ENCODE assay signal across 8 cellular contexts in genomic region chrX:65657013-65657426, GRCh38. TPM values are rescaled to one million over a fixed set of nuclear protein-coding genes. Genes with fewer than 3 reads are reported as not detected.
A peak's percentile ranks its signal among the peaks of the same experiment; 100 is the strongest.
DNase-seq lines count a peak whose midpoint lies in the region; ATAC-seq and TF ChIP-seq lines count a peak whose summit lies in the region.
"Not testable (repeated sequence)": the region's sequence is repeated elsewhere in the genome, so short reads cannot be mapped to it uniquely, and the experiment has no call there.

No MANE protein-coding gene starts in this region.

- peak; percentile 45 for ATAC-seq in CD4-positive, alpha-beta T cell (ENCODE audit: poor library complexity)
- ATAC-seq in HG03432 (IDR thresholded peaks at IDR 0.05; ENCODE audit: unreplicated experiment) (peak; percentile 12), T-helper 17 cell (peak; percentile 43), left ventricle myocardium superior (peak; percentile 58)
- peak; percentile 42 to 56 for ATAC-seq in activated T-cell treated with anti-CD3 and anti-CD28 coated beads, Interleukin-2, amount 50 U/mL, for 4 hours
- peak; percentile 51 to 56 for ATAC-seq in naive thymus-derived CD8-positive, alpha-beta T cell
- ATAC-seq in stimulated activated naive CD8-positive, alpha-beta T cell treated with anti-CD3 and anti-CD28 coated beads, Interleukin-15, amount 100 ng/mL, for 72 hours: peak; percentile 65

- H3K4me3 Mint-ChIP-seq in CD4-positive, alpha-beta T cell: peak overlapping the region; percentile 77
- H3K4me3 Mint-ChIP-seq in T-helper 17 cell: peak overlapping the region; percentile 89
- H3K4me3 Mint-ChIP-seq in activated T-cell treated with anti-CD3 and anti-CD28 coated beads, Interleukin-2, amount 50 U/mL, for 4 hours: peak overlapping the region; percentile 41
- H3K4me3 Mint-ChIP-seq in naive thymus-derived CD8-positive, alpha-beta T cell: peak overlapping the region; percentile 58 to 93 (median 80)
- H3K4me3 Mint-ChIP-seq in stimulated activated naive CD8-positive, alpha-beta T cell treated with anti-CD3 and anti-CD28 coated beads, Interleukin-15, amount 100 ng/mL, for 72 hours: peak overlapping the region; percentile 90 to 97

- H3K9me3 Mint-ChIP-seq in CD4-positive, alpha-beta T cell; activated T-cell treated with anti-CD3 and anti-CD28 coated beads, Interleukin-2, amount 50 U/mL, for 4 hours; naive thymus-derived CD8-positive, alpha-beta T cell; stimulated activated naive CD8-positive, alpha-beta T cell treated with anti-CD3 and anti-CD28 coated beads, Interleukin-15, amount 100 ng/mL, for 72 hours: not testable (repeated sequence)

- H3K9me3 ChIP-seq in CD4-positive, alpha-beta T cell (ENCODE audit: control insufficient read depth, low read length); T-helper 17 cell (ENCODE audit: control insufficient read depth, low read length, poor library complexity, severe bottlenecking): not testable (repeated sequence)

- H3K27me3 ChIP-seq in CD4-positive, alpha-beta T cell (ENCODE audit: control insufficient read depth, insufficient read depth, low read length): not testable (repeated sequence)

- H3K27me3 Mint-ChIP-seq in CD4-positive, alpha-beta T cell; T-helper 17 cell; activated T-cell treated with anti-CD3 and anti-CD28 coated beads, Interleukin-2, amount 50 U/mL, for 4 hours (ENCODE audit: low read depth); naive thymus-derived CD8-positive, alpha-beta T cell; stimulated activated naive CD8-positive, alpha-beta T cell treated with anti-CD3 and anti-CD28 coated beads, Interleukin-15, amount 100 ng/mL, for 72 hours: not testable (repeated sequence)

- CTCF ChIA-PET in CD4-positive, alpha-beta T cell (lab: Charles Lee): interaction anchor here (2.0 kb wide), 1 partner anchor 10 kb away, joined by 5 read pairs; the partner anchor contains the start of gene MSN

- H3K4me1 Mint-ChIP-seq in CD4-positive, alpha-beta T cell (ENCODE audit: low read depth): peaks cover 43% of the 10 kb centered on the region
- H3K4me1 Mint-ChIP-seq in T-helper 17 cell: peaks cover 19% of the 10 kb centered on the region
- peaks cover 36% of the 10 kb centered on the region for H3K4me1 Mint-ChIP-seq in activated T-cell treated with anti-CD3 and anti-CD28 coated beads, Interleukin-2, amount 50 U/mL, for 4 hours (ENCODE audit: low read depth)
- peaks cover 18 to 40% (median 34%) of the 10 kb centered on the region in 4 donors for H3K4me1 Mint-ChIP-seq in naive thymus-derived CD8-positive, alpha-beta T cell
- peaks cover 42% of the 10 kb centered on the region for H3K4me1 Mint-ChIP-seq in stimulated activated naive CD8-positive, alpha-beta T cell treated with anti-CD3 and anti-CD28 coated beads, Interleukin-15, amount 100 ng/mL, for 72 hours

- not testable (repeated sequence) for H3K27ac ChIP-seq in CD4-positive, alpha-beta T cell (ENCODE audit: low read depth, low read length)

- intact Hi-C loops in CD4-positive, alpha-beta T cell (cut with DNase I, micrococcal nuclease); left ventricle myocardium superior (cut with micrococcal nuclease): not testable (repeated sequence)

- not testable (repeated sequence) for H3K36me3 Mint-ChIP-seq in CD4-positive, alpha-beta T cell (ENCODE audit: low read depth); T-helper 17 cell (ENCODE audit: low read depth); activated T-cell treated with anti-CD3 and anti-CD28 coated beads, Interleukin-2, amount 50 U/mL, for 4 hours (ENCODE audit: insufficient read depth); naive thymus-derived CD8-positive, alpha-beta T cell

- DNase-seq in CD4-positive, alpha-beta T cell; T-helper 17 cell; activated T-cell treated with anti-CD3 and anti-CD28 coated beads, Interleukin-2, amount 50 U/mL, for 4 hours; left ventricle myocardium superior; naive thymus-derived CD8-positive, alpha-beta T cell; stimulated activated naive CD8-positive, alpha-beta T cell treated with anti-CD3 and anti-CD28 coated beads, Interleukin-15, amount 100 ng/mL, for 72 hours: not testable (repeated sequence)
- DNase-seq in amniotic epithelial cell (ENCODE audit: low read depth): peak; percentile 12

- H3K27ac Mint-ChIP-seq in CD4-positive, alpha-beta T cell: peak overlapping the region; percentile 78
- peak overlapping the region; percentile 98 for H3K27ac Mint-ChIP-seq in T-helper 17 cell
- peak overlapping the region; percentile 85 to 98 (median 93) for H3K27ac Mint-ChIP-seq in naive thymus-derived CD8-positive, alpha-beta T cell
- H3K27ac Mint-ChIP-seq in stimulated activated naive CD8-positive, alpha-beta T cell treated with anti-CD3 and anti-CD28 coated beads, Interleukin-15, amount 100 ng/mL, for 72 hours: peak overlapping the region; percentile 99 to 100

- TF ChIP-seq CTCF in CD4-positive, alpha-beta T cell (IDR thresholded peaks at IDR 0.05): not testable (repeated sequence)

- POLR2A ChIA-PET in CD4-positive, alpha-beta T cell (lab: Charles Lee): interaction anchor here (1.3 to 3.3 kb wide), 2 partner anchors 12 to 56 kb away, joined by 6 to 12 read pairs; no protein-coding TSS in a partner anchor
- POLR2A ChIA-PET in naive thymus-derived CD8-positive, alpha-beta T cell (lab: Charles Lee): interaction anchor here (1.1 to 4.8 kb wide), 3 partner anchors 8 to 55 kb away, joined by 3 to 24 read pairs (median 7); partner anchors contain the start of gene MSN

RNA-seq across cellular contexts. Expression of gene MSN, which starts 10.4 kb away (rescaled TPM):
- total RNA-seq in CD4-positive, alpha-beta T cell: 100 to 1,000 TPM; 268 to 273 TPM
- total RNA-seq in T-helper 17 cell (100 to 1,000 TPM; 344 to 390 TPM), left ventricle myocardium superior (91.2 TPM)
- 100 to 1,000 TPM; 403 to 452 (median 429) TPM for total RNA-seq in activated T-cell treated with anti-CD3 and anti-CD28 coated beads, Interleukin-2, amount 50 U/mL, for 4 hours
- 100 to 1,000 TPM; 298 to 315 TPM for total RNA-seq in naive thymus-derived CD8-positive, alpha-beta T cell
- polyA plus RNA-seq in naive thymus-derived CD8-positive, alpha-beta T cell: 100 to 1,000 TPM; 467 to 552 (median 518) TPM

Comparison
In these comparisons a context has a peak if more than half of its experiments do, and no peak if none do; other contexts are left out.
1. ATAC-seq: peak in every context shown above with its lines; median percentile 65 in stimulated activated naive CD8-positive, alpha-beta T cell treated with anti-CD3 and anti-CD28 coated beads, Interleukin-15, amount 100 ng/mL, for 72 hours; 58 in left ventricle myocardium superior; 54 in naive thymus-derived CD8-positive, alpha-beta T cell; 49 in activated T-cell treated with anti-CD3 and anti-CD28 coated beads, Interleukin-2, amount 50 U/mL, for 4 hours; 45 in CD4-positive, alpha-beta T cell; 43 in T-helper 17 cell; 12 in HG03432.
2. H3K4me3 Mint-ChIP-seq: peak in every context shown above with its lines; median percentile 94 in stimulated activated naive CD8-positive, alpha-beta T cell treated with anti-CD3 and anti-CD28 coated beads, Interleukin-15, amount 100 ng/mL, for 72 hours; 89 in T-helper 17 cell; 80 in naive thymus-derived CD8-positive, alpha-beta T cell; 77 in CD4-positive, alpha-beta T cell; 41 in activated T-cell treated with anti-CD3 and anti-CD28 coated beads, Interleukin-2, amount 50 U/mL, for 4 hours.